In genomic region chr4:72886602-72887001, GRCh38 we compare ENCODE assay signal across 14 cellular contexts.
A peak's percentile ranks its signal among the peaks of the same experiment; 100 is the strongest.
DNase-seq lines count a peak whose midpoint lies in the region; ATAC-seq, FAIRE-seq and TF ChIP-seq lines count a peak whose summit lies in the region.
"Had no signal": no experiment of that assay in that cellular context is flagged by ENCODE, and none has a peak within 500 bp of the region (broad histone marks: within the 10 kb centered on the region; RNA-seq: fewer than 3 reads in every experiment).

No MANE protein-coding gene starts in this region.

- H4K20me1 ChIP-seq in astrocyte (ENCODE audit: insufficient read depth, low read length), result no peaks in the 10 kb centered on the region

- H3K4me3 ChIP-seq in BE2C (ENCODE audit: low read depth, low read length), result no peak overlapping the region
- H3K4me3 ChIP-seq in astrocyte (ENCODE audit: insufficient read depth, low read depth, low read length), result no peak overlapping the region
- H3K4me3 ChIP-seq in kidney (ENCODE audit: low read length in 2 of 2), result no peak overlapping the region
- H3K4me3 ChIP-seq: Peyer's patch had no signal

- H3K27ac Mint-ChIP-seq in astrocyte (ENCODE audit: unreplicated experiment), result no peak overlapping the region
- H3K27ac Mint-ChIP-seq: dendritic cell treated with granulocyte-macrophage colony-stimulating factor and Interleukin-4, amounts not matched to agents 40 ng/mL and 50 ng/mL, for 4 days had no signal

- H3K4me1 Mint-ChIP-seq in astrocyte (ENCODE audit: low read depth, unreplicated experiment), result no peaks in the 10 kb centered on the region

- H3K9me3 ChIP-seq in BE2C (no peaks in the 10 kb centered on the region), astrocyte (ENCODE audit: insufficient read depth, low read depth, low read length) (no peaks in the 10 kb centered on the region), kidney (ENCODE audit: control insufficient read depth in 1 of 2, low read length in 2 of 2) (no peaks in the 10 kb centered on the region)
- H3K9me3 ChIP-seq: Peyer's patch had no signal

- TF ChIP-seq CTCF in BE2C (IDR thresholded peaks at IDR 0.05; ENCODE audit: low read depth, low read length) (peak; percentile 36; the same call in 1 of the 2 replicates), astrocyte (IDR thresholded peaks at IDR 0.05; ENCODE audit: insufficient read depth, low read depth, low read length) (peak; percentile 28), kidney (IDR thresholded peaks at IDR 0.05; ENCODE audit: borderline replicate concordance, extremely low read depth, insufficient read depth) (no peak)

- H2AFZ ChIP-seq in astrocyte (ENCODE audit: low read depth, low read length), result no peak overlapping the region

- intact Hi-C loops in kidney (cut with DNase I) (no loop called here), head of caudate nucleus (cut with DNase I) (no loop called here)

- no peak for DNase-seq in BE2C
- DNase-seq in astrocyte (ENCODE audit: low read depth), result no peak
- peak; percentile 18 for DNase-seq in kidney tubule cell (ENCODE audit: low spot score)
- no peak for DNase-seq in kidney
- DNase-seq in head of caudate nucleus, result no peak
- DNase-seq: activated gamma-delta T cell treated with Interleukin-2 at 50 U/mL for 16 hours; DMS79; NCI-H1105 treated with DMSO at 0.1 percent for 48 hours; Peyer's patch; stimulated activated CD4-positive, alpha-beta T cell treated with anti-CD3 and anti-CD28 coated beads, Interleukin-4, amount 100 ng/mL, for 1 hour had no signal

- no peaks in the 10 kb centered on the region for H3K36me3 ChIP-seq in BE2C
- H3K36me3 ChIP-seq in astrocyte (ENCODE audit: insufficient read depth, low read length), result no peaks in the 10 kb centered on the region
- no peaks in the 10 kb centered on the region for H3K36me3 ChIP-seq in kidney (ENCODE audit: control insufficient read depth in 1 of 2, insufficient read depth in 2 of 2, low read length in 2 of 2)
- H3K36me3 ChIP-seq: Peyer's patch had no signal

- no peak for TF ChIP-seq EP300 in Ishikawa (IDR thresholded peaks at IDR 0.05; ENCODE audit: borderline replicate concordance)

- H3K9me3 Mint-ChIP-seq in astrocyte (ENCODE audit: unreplicated experiment), result peaks cover 2% of the 10 kb centered on the region

- ATAC-seq in HG03280 (IDR thresholded peaks at IDR 0.05; ENCODE audit: unreplicated experiment), result no peak
- no peak for ATAC-seq in HG03108 (IDR thresholded peaks at IDR 0.05; ENCODE audit: unreplicated experiment)

- H3K4me1 ChIP-seq in BE2C (no peaks in the 10 kb centered on the region), astrocyte (ENCODE audit: insufficient read depth, low read length) (no peaks in the 10 kb centered on the region), kidney (ENCODE audit: control insufficient read depth in 1 of 2, insufficient read depth in 1 of 2, low read depth in 1 of 2, low read length in 2 of 2) (no peaks in the 10 kb centered on the region)
- H3K4me1 ChIP-seq: Peyer's patch had no signal

- H3K9ac ChIP-seq in astrocyte (ENCODE audit: low read length) (no peak overlapping the region), kidney (ENCODE audit: low read length in 2 of 2) (no peak overlapping the region)

- H3K4me3 Mint-ChIP-seq in astrocyte (ENCODE audit: unreplicated experiment), result no peak overlapping the region
- H3K4me3 Mint-ChIP-seq: dendritic cell treated with granulocyte-macrophage colony-stimulating factor and Interleukin-4, amounts not matched to agents 40 ng/mL and 50 ng/mL, for 4 days had no signal

- H3K27me3 ChIP-seq in BE2C (no peaks in the 10 kb centered on the region), astrocyte (ENCODE audit: insufficient read depth, low read length) (no peaks in the 10 kb centered on the region)
- H3K27me3 ChIP-seq: Peyer's patch had no signal

- FAIRE-seq in astrocyte (lab: Jason Lieb, UNC) (no peak), kidney (lab: Jason Lieb, UNC) (no peak)

- H3K4me2 ChIP-seq in astrocyte (ENCODE audit: low read length), result no peak overlapping the region

- no peaks in the 10 kb centered on the region for H3K36me3 Mint-ChIP-seq in astrocyte (ENCODE audit: low read depth, unreplicated experiment)

- H3K27me3 Mint-ChIP-seq in astrocyte (ENCODE audit: low read depth, unreplicated experiment), result no peaks in the 10 kb centered on the region
- H3K27me3 Mint-ChIP-seq: dendritic cell treated with granulocyte-macrophage colony-stimulating factor and Interleukin-4, amounts not matched to agents 40 ng/mL and 50 ng/mL, for 4 days had no signal

- peak; percentile 15; the same call in 1 of the 2 replicates for TF ChIP-seq RAD21 in Ishikawa (IDR thresholded peaks at IDR 0.05; ENCODE audit: low read depth)

- no peak overlapping the region for H3K27ac ChIP-seq in astrocyte (ENCODE audit: low read depth, low read length)
- no peak overlapping the region for H3K27ac ChIP-seq in kidney (ENCODE audit: low read depth in 2 of 2, low read length in 2 of 2)
- H3K27ac ChIP-seq: Peyer's patch had no signal

- H3K79me2 ChIP-seq in astrocyte (ENCODE audit: insufficient read depth, low read length), result no peaks in the 10 kb centered on the region

TF ChIP-seq in Ishikawa, 13 proteins besides CTCF, POLR2A, EP300 and RAD21:
- TF ChIP-seq, protein P1, sequence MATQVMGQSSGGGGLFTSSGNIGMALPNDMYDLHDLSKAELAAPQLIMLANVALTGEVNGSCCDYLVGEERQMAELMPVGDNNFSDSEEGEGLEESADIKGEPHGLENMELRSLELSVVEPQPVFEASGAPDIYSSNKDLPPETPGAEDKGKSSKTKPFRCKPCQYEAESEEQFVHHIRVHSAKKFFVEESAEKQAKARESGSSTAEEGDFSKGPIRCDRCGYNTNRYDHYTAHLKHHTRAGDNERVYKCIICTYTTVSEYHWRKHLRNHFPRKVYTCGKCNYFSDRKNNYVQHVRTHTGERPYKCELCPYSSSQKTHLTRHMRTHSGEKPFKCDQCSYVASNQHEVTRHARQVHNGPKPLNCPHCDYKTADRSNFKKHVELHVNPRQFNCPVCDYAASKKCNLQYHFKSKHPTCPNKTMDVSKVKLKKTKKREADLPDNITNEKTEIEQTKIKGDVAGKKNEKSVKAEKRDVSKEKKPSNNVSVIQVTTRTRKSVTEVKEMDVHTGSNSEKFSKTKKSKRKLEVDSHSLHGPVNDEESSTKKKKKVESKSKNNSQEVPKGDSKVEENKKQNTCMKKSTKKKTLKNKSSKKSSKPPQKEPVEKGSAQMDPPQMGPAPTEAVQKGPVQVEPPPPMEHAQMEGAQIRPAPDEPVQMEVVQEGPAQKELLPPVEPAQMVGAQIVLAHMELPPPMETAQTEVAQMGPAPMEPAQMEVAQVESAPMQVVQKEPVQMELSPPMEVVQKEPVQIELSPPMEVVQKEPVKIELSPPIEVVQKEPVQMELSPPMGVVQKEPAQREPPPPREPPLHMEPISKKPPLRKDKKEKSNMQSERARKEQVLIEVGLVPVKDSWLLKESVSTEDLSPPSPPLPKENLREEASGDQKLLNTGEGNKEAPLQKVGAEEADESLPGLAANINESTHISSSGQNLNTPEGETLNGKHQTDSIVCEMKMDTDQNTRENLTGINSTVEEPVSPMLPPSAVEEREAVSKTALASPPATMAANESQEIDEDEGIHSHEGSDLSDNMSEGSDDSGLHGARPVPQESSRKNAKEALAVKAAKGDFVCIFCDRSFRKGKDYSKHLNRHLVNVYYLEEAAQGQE (IDR thresholded peaks at IDR 0.05; ENCODE audit: low read depth), result no peak
- TF ChIP-seq TAF1 (IDR thresholded peaks at IDR 0.05; ENCODE audit: low read depth) (no peak), USF1 (IDR thresholded peaks at IDR 0.05) (no peak), NFIC (IDR thresholded peaks at IDR 0.05) (no peak)
- TF ChIP-seq, protein P2, sequence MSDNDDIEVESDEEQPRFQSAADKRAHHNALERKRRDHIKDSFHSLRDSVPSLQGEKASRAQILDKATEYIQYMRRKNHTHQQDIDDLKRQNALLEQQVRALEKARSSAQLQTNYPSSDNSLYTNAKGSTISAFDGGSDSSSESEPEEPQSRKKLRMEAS (IDR thresholded peaks at IDR 0.05), result no peak
